28 cellular contexts compared by ENCODE assay signal in genomic region chr2:232049350-232049749, GRCh38.
"Had no signal": no experiment of that assay in that cellular context is flagged by ENCODE, and none has a peak within 500 bp of the region (broad histone marks: within the 10 kb centered on the region; RNA-seq: fewer than 3 reads in every experiment).

No MANE protein-coding gene starts in this region.

- H3K27me3 ChIP-seq: ascending aorta, cardiac muscle cell had no signal

- H3K9me3 ChIP-seq: ascending aorta had no signal

- H3K36me3 ChIP-seq: ascending aorta, cardiac muscle cell had no signal

- DNase-seq: activated CD4-positive, alpha-beta memory T cell treated with anti-CD3 and anti-CD28 coated beads, Interleukin-2, amount 10 ng/mL, durations not matched to agents 7 days and 5 days; activated CD4-positive, alpha-beta T cell treated with anti-CD3 and anti-CD28 coated beads for 1 hour; activated CD4-positive, alpha-beta T cell treated with anti-CD3 and anti-CD28 coated beads for 36 hours; activated CD4-positive, alpha-beta T cell treated with anti-CD3 and anti-CD28 coated beads for 48 hours; activated CD4-positive, alpha-beta T cell treated with anti-CD3 and anti-CD28 coated beads, Interleukin-2, amount 10 ng/mL, durations not matched to agents 7 days and 5 days; activated CD4-positive, alpha-beta T cell treated with anti-CD3 and anti-CD28 coated beads, Interleukin-2, amount 50 U/mL, for 48 hours; activated CD4-positive, CD25-positive, alpha-beta regulatory T cell; activated CD8-positive, alpha-beta memory T cell treated with anti-CD3 and anti-CD28 coated beads for 24 hours; activated CD8-positive, alpha-beta memory T cell treated with anti-CD3 and anti-CD28 coated beads, Interleukin-2, amount 10 ng/mL, durations not matched to agents 7 days and 5 days; activated CD8-positive, alpha-beta memory T cell treated with anti-CD3 and anti-CD28 coated beads, Interleukin-2, amount 50 U/mL, for 48 hours; activated CD8-positive, alpha-beta T cell treated with anti-CD3 and anti-CD28 coated beads, Interleukin-2, amount 10 ng/mL, durations not matched to agents 7 days and 5 days; activated effector memory CD4-positive, alpha-beta T cell treated with Interleukin-2 at 50 U/mL for 16 hours; activated gamma-delta T cell; activated naive CD4-positive, alpha-beta T cell treated with anti-CD3 and anti-CD28 coated beads, Interleukin-2, amount 10 ng/mL, durations not matched to agents 7 days and 5 days; activated naive CD4-positive, alpha-beta T cell treated with Interleukin-2 at 50 U/mL for 16 hours; activated naive CD8-positive, alpha-beta T cell treated with anti-CD3 and anti-CD28 coated beads, Interleukin-2, amount 10 ng/mL, durations not matched to agents 7 days and 5 days; activated naive CD8-positive, alpha-beta T cell treated with anti-CD3 and anti-CD28 coated beads, Interleukin-2, amount 50 U/mL, for 24 hours; activated T-cell treated with anti-CD3 and anti-CD28 coated beads, Interleukin-2, amount 50 U/mL, for 24 hours; activated T-cell treated with anti-CD3 and anti-CD28 coated beads, Interleukin-2, amount 50 U/mL, for 48 hours; amygdala; anterior cingulate cortex; caudate nucleus; cerebellar nuclear complex; T-helper 2 cell; T-helper 9 cell had no signal

- H3K4me3 ChIP-seq: ascending aorta, cardiac muscle cell had no signal

- H3K27ac ChIP-seq: ascending aorta, cardiac muscle cell, VCaP had no signal
